1 cellular context compared by ENCODE assay signal in genomic region chr22:37577957-37578356, GRCh38.
TF ChIP-seq lines count a peak whose summit lies in the region.

No MANE protein-coding gene starts in this region.

TF ChIP-seq in K562, 482 proteins besides CTCF, POLR2A, EP300 and RAD21:
- peak; percentile 59 for TF ChIP-seq ZFP36 (IDR thresholded peaks at IDR 0.05; ENCODE audit: low read depth, low read length, partially characterized antibody)
- TF ChIP-seq TAF9B (IDR thresholded peaks at IDR 0.05; ENCODE audit: partially characterized antibody), result no peak
TF ChIP-seq in K562: peak in this region for 1.
